18 cellular contexts compared by ENCODE assay signal in the genomic region with DNA sequence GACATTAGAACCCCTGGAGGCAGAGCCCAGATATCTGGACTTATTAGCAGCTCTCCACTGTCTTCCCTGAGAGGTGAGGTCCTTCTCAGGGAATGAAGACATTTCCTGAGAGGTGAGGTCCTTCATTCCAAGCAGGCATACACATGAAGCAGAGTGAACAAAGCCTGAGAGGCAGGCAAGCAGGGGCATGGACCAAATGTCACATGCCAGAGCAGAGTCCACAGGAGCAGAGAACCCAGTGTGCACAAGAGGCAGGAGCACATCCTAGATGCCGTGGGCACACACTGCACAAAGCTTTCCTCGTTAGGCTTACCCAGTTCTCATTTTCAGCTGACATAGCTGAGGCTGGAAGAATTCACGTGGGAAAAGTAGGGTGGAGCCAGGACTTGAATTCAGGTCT.
A peak's percentile ranks its signal among the peaks of the same experiment; 100 is the strongest.
DNase-seq lines count a peak whose midpoint lies in the region; ATAC-seq, FAIRE-seq and TF ChIP-seq lines count a peak whose summit lies in the region.
"Had no signal": no experiment of that assay in that cellular context is flagged by ENCODE, and none has a peak within 500 bp of the region (broad histone marks: within the 10 kb centered on the region; RNA-seq: fewer than 3 reads in every experiment).

No MANE protein-coding gene starts in this region.

- H3K4ac ChIP-seq in H1 (replicated peaks; ENCODE audit: insufficient read length, low read depth, low read length), result no peak overlapping the region

- no peak for TF ChIP-seq RAD21 in H1 (IDR thresholded peaks at IDR 0.05 in 1 of 2, conservative IDR thresholded peaks at IDR 0.05 in 1 of 2; ENCODE audit: low read depth in 2 of 2, low read length in 2 of 2)

- no peak for TF ChIP-seq POLR2A in H1 (IDR thresholded peaks at IDR 0.05; ENCODE audit: control extremely low read depth in 1 of 2, low read depth in 2 of 2, low read length in 2 of 2)

- H3K14ac ChIP-seq in H1 (ENCODE audit: insufficient read length), result no peak overlapping the region

- no peak overlapping the region for H3K4me3 ChIP-seq in H1 (ENCODE audit: extremely low read depth in 1 of 4, insufficient read depth in 2 of 4, low read depth in 3 of 4, low read length in 4 of 4)
- H3K4me3 ChIP-seq: A549 had no signal

- no peak overlapping the region for H2BK5ac ChIP-seq in H1 (ENCODE audit: low read depth, low read length)

- H3K23ac ChIP-seq in H1 (ENCODE audit: insufficient read length), result no peak overlapping the region

- DNase-seq in H1 (ENCODE audit: low read depth in 1 of 2, low spot score in 2 of 2) (no peak), nephron progenitor cell (no peak), type B pancreatic cell (ENCODE audit: extremely low spot score, unreplicated experiment) (no peak), NCI-H524 (lab: John Stamatoyannopoulos, UW) (no peak)
- DNase-seq: BE2C; CD4-positive, alpha-beta memory T cell; DMS79; EL; HCEC 1CT; HFFc6 had no signal

- H3K4me2 ChIP-seq in H1 (ENCODE audit: insufficient read depth in 1 of 2, low read depth in 2 of 2, low read length in 2 of 2), result no peak overlapping the region
- H3K4me2 ChIP-seq: A549 had no signal

- no peak overlapping the region for H4K91ac ChIP-seq in H1 (replicated peaks; ENCODE audit: insufficient read length, low read length)

- H3K36me3 ChIP-seq in H1 (ENCODE audit: control insufficient read depth in 2 of 4, insufficient read depth in 4 of 4, low read length in 3 of 4), result no peaks in the 10 kb centered on the region
- H3K36me3 ChIP-seq: BE2C had no signal

- H4K5ac ChIP-seq in H1 (ENCODE audit: insufficient read length, low read depth, low read length), result no peak overlapping the region

- H3K4me3 Mint-ChIP-seq in nephron progenitor cell (no peak overlapping the region), type B pancreatic cell (no peak overlapping the region)
- H3K4me3 Mint-ChIP-seq: CD4-positive, alpha-beta memory T cell; HFFc6 had no signal

- H3K27ac Mint-ChIP-seq in nephron progenitor cell (peak overlapping the region; percentile 57), type B pancreatic cell (peak overlapping the region; percentile 66)
- H3K27ac Mint-ChIP-seq: CD4-positive, alpha-beta memory T cell; HFFc6 had no signal

- no peaks in the 10 kb centered on the region for H4K20me1 ChIP-seq in H1 (replicated peaks in 1 of 2; ENCODE audit: control insufficient read depth in 1 of 2, insufficient read depth in 2 of 2, low read length in 2 of 2)

- CTCF ChIA-PET in H1 (lab: Charles Lee; ENCODE audit: partially characterized antibody), result no interaction called here

- no peak for FAIRE-seq in H1 (lab: Jason Lieb, UNC)
- FAIRE-seq: A549, G401.6, GM12891 had no signal

- 100% methylated on average over 2 of the region's 3 CpGs; no CpG with 5 or more reads in 1 of the 2 experiments for WGBS in H1 (ENCODE audit: extremely low coverage in 1 of 2, insufficient coverage in 1 of 2, insufficient read length in 1 of 2, insufficient replicate concordance in 2 of 2, low coverage in 1 of 2, low lambda C conversion rate in 2 of 2, missing lambda C conversion rate in 1 of 2), 2 experiments

- TF ChIP-seq CTCF in H1 (IDR thresholded peaks at IDR 0.05; ENCODE audit: control extremely low read depth in 1 of 3, insufficient read depth in 1 of 3, low read depth in 1 of 3, low read length in 3 of 3) (no peak), nephron progenitor cell (IDR thresholded peaks at IDR 0.05) (no peak), type B pancreatic cell (conservative IDR thresholded peaks at IDR 0.05) (no peak)

- H3K79me2 ChIP-seq in H1 (ENCODE audit: control insufficient read depth in 1 of 2, insufficient read depth in 2 of 2, low read length in 2 of 2), result no peaks in the 10 kb centered on the region

- H2BK20ac ChIP-seq in H1 (ENCODE audit: low read length), result no peak overlapping the region

- H3K36me3 Mint-ChIP-seq in nephron progenitor cell (ENCODE audit: low read depth), result no peaks in the 10 kb centered on the region
- no peaks in the 10 kb centered on the region for H3K36me3 Mint-ChIP-seq in type B pancreatic cell
- H3K36me3 Mint-ChIP-seq: CD4-positive, alpha-beta memory T cell had no signal

- no peak overlapping the region for H3K18ac ChIP-seq in H1 (ENCODE audit: extremely low read depth, low read length)

- no peak overlapping the region for H3K56ac ChIP-seq in H1 (replicated peaks; ENCODE audit: insufficient read length, low read depth, low read length)

- TF ChIP-seq EP300 in H1 (IDR thresholded peaks at IDR 0.05; ENCODE audit: borderline replicate concordance in 1 of 2, low read depth in 2 of 2, low read length in 2 of 2), result no peak

- ATAC-seq in esophagus mucosa (peak; percentile 88), GM19452 (IDR thresholded peaks at IDR 0.05; ENCODE audit: unreplicated experiment) (no peak), HG03521 (IDR thresholded peaks at IDR 0.05; ENCODE audit: unreplicated experiment) (no peak)
- ATAC-seq: A549 had no signal

- H3K23me2 ChIP-seq in H1 (ENCODE audit: low read depth, low read length), result no peaks in the 10 kb centered on the region

- 0 out of 2 replicates have a peak overlapping the region, but pooled peaks have one; percentile 32 for H2AFZ ChIP-seq in H1 (ENCODE audit: low read length)

- no peaks in the 10 kb centered on the region for H3K9me3 ChIP-seq in H1 (ENCODE audit: insufficient read depth in 2 of 2, low read depth in 1 of 2, low read length in 1 of 2)
- H3K9me3 ChIP-seq: A549, BE2C had no signal

- no peaks in the 10 kb centered on the region for H3K9me3 Mint-ChIP-seq in nephron progenitor cell
- no peaks in the 10 kb centered on the region for H3K9me3 Mint-ChIP-seq in type B pancreatic cell

- H2AK5ac ChIP-seq in H1 (ENCODE audit: low read depth, low read length), result no peak overlapping the region

- H4K8ac ChIP-seq in H1 (ENCODE audit: extremely low read depth, insufficient read depth, low read length), result no peak overlapping the region

- no peak overlapping the region for H2BK120ac ChIP-seq in H1 (replicated peaks; ENCODE audit: low read depth, low read length)

- H3K4me1 ChIP-seq in H1 (replicated peaks in 1 of 4; ENCODE audit: control insufficient read depth in 3 of 4, insufficient read depth in 4 of 4, low read length in 3 of 4), result peaks cover 0 to 8% (median under 1%) of the 10 kb centered on the region in 4 experiments; a peak in 4 of 7 replicates
- H3K4me1 ChIP-seq: A549, BE2C had no signal

- no peaks in the 10 kb centered on the region for H3K79me1 ChIP-seq in H1 (ENCODE audit: low read depth, low read length)

- no peak overlapping the region for H3K9ac ChIP-seq in H1 (replicated peaks in 1 of 4; ENCODE audit: extremely low read depth in 1 of 4, low read depth in 3 of 4, low read length in 3 of 4)

- no peak overlapping the region for H3K27ac ChIP-seq in H1 (ENCODE audit: low read depth, low read length)
- H3K27ac ChIP-seq: A549, C4-2B, HL-60 had no signal

- no peak overlapping the region for H2BK15ac ChIP-seq in H1 (ENCODE audit: low read length)

- POLR2A ChIA-PET in H1 (lab: Charles Lee; ENCODE audit: partially characterized antibody), result no interaction called here

- H2BK12ac ChIP-seq in H1 (ENCODE audit: low read depth, low read length), result no peak overlapping the region

- H3K27me3 Mint-ChIP-seq in nephron progenitor cell (ENCODE audit: low read depth, poor library complexity), result no peaks in the 10 kb centered on the region
- peaks cover 25% of the 10 kb centered on the region for H3K27me3 Mint-ChIP-seq in type B pancreatic cell

- no peaks in the 10 kb centered on the region for H3K27me3 ChIP-seq in H1 (replicated peaks in 1 of 4; ENCODE audit: control insufficient read depth in 3 of 4, extremely low read depth in 1 of 4, insufficient read depth in 3 of 4, low read length in 3 of 4)
- H3K27me3 ChIP-seq: BE2C had no signal

- H3K4me1 Mint-ChIP-seq in nephron progenitor cell (peaks cover 4% of the 10 kb centered on the region), type B pancreatic cell (ENCODE audit: unreplicated experiment) (peaks cover 5% of the 10 kb centered on the region)
- H3K4me1 Mint-ChIP-seq: CD4-positive, alpha-beta memory T cell had no signal

TF ChIP-seq in H1, 55 proteins besides CTCF, POLR2A, EP300 and RAD21:
- TF ChIP-seq BACH1 (IDR thresholded peaks at IDR 0.05; ENCODE audit: low read length), result no peak
- TF ChIP-seq TEAD4 (IDR thresholded peaks at IDR 0.05; ENCODE audit: low read depth, low read length), result no peak
- no peak for TF ChIP-seq HDAC2 (IDR thresholded peaks at IDR 0.05; ENCODE audit: borderline replicate concordance in 1 of 2, low read depth in 2 of 2, low read length in 2 of 2)
- TF ChIP-seq, protein P1, sequence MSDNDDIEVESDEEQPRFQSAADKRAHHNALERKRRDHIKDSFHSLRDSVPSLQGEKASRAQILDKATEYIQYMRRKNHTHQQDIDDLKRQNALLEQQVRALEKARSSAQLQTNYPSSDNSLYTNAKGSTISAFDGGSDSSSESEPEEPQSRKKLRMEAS (IDR thresholded peaks at IDR 0.05), result no peak
- TF ChIP-seq GABPA (IDR thresholded peaks at IDR 0.05; ENCODE audit: borderline replicate concordance, insufficient read depth, low read length), result no peak
- TF ChIP-seq TCF12 (IDR thresholded peaks at IDR 0.05; ENCODE audit: low read depth, low read length), result no peak
- no peak for TF ChIP-seq RXRA (IDR thresholded peaks at IDR 0.05; ENCODE audit: insufficient read depth, low read depth, low read length)
- no peak for TF ChIP-seq CREB1 (IDR thresholded peaks at IDR 0.05)
- no peak for TF ChIP-seq TAF7 (optimal IDR thresholded peaks at IDR 0.05; ENCODE audit: borderline replicate concordance, low read depth, low read length)
- TF ChIP-seq SP1 (IDR thresholded peaks at IDR 0.05; ENCODE audit: low read depth, low read length), result no peak
- no peak for TF ChIP-seq KDM4A (IDR thresholded peaks at IDR 0.05; ENCODE audit: low read depth, low read length, severe bottlenecking)
- no peak for TF ChIP-seq CBX5 (IDR thresholded peaks at IDR 0.05; ENCODE audit: low read depth, low read length)
- no peak for TF ChIP-seq ATF3 (IDR thresholded peaks at IDR 0.05; ENCODE audit: insufficient read depth, low read depth, low read length)
- no peak for TF ChIP-seq JUND (IDR thresholded peaks at IDR 0.05; ENCODE audit: low read length)
- no peak for TF ChIP-seq JUN (IDR thresholded peaks at IDR 0.05; ENCODE audit: low read depth, low read length)
- TF ChIP-seq EZH2 (IDR thresholded peaks at IDR 0.05; ENCODE audit: low read depth, low read length, severe bottlenecking), result no peak
- TF ChIP-seq SIN3A (conservative IDR thresholded peaks at IDR 0.05 in 1 of 2, IDR thresholded peaks at IDR 0.05 in 1 of 2; ENCODE audit: low read depth in 1 of 2, low read length in 2 of 2), result no peak
TF ChIP-seq in H1: peak in this region for 0.
